Comparison of ENCODE assay signal across 23 cellular contexts in the genomic region with DNA sequence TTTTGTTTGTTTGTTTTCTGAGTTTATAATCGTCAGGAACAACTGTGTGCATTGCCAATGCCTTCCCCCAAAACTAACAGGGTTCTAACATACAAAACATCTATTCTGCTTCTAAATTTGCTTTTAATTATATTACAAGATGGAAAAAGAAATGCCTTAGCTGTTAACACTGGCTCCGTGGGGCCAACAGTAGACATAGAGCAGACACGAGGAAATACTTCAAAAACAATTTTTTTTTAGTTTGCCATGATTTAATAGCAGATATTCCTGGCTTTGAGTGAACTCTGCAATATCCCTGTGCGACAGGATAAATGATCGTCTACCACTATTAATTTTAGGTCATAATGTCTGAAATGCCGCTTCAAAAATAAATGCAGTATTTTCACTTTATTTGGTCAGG.
"Had no signal": no experiment of that assay in that cellular context is flagged by ENCODE, and none has a peak within 500 bp of the region (broad histone marks: within the 10 kb centered on the region; RNA-seq: fewer than 3 reads in every experiment).

No MANE protein-coding gene starts in this region.

- H3K4me3 ChIP-seq: colonic mucosa, esophagus muscularis mucosa, lung, mucosa of descending colon, ovary, psoas muscle, right lobe of liver, stomach, thyroid gland had no signal

- H3K9me3 ChIP-seq: colonic mucosa, esophagus muscularis mucosa, mucosa of descending colon, ovary, psoas muscle, right lobe of liver, stomach, thyroid gland had no signal

- DNase-seq: colonic mucosa; effector CD8-positive, alpha-beta T cell; endodermal cell; hypothalamus; immature natural killer cell; islet precursor cell; kidney glomerular epithelial cell; left ventricle myocardium superior; mucosa of descending colon; naive thymus-derived CD4-positive, alpha-beta T cell; occipital lobe; ovary; posterior cingulate gyrus; psoas muscle; right lobe of liver; stimulated activated CD4-positive, alpha-beta T cell treated with anti-CD3 and anti-CD28 coated beads, Interleukin-2, amount 100 ng/mL, for 24 hours; stimulated activated CD4-positive, alpha-beta T cell treated with anti-CD3 and anti-CD28 coated beads, Interleukin-4, amount 100 ng/mL, for 24 hours; stimulated activated naive CD4-positive, alpha-beta T cell treated with Interleukin-2 at 50 U/mL for 16 hours; stomach; thyroid gland; trophoblast cell had no signal

- H3K36me3 ChIP-seq: colonic mucosa, esophagus muscularis mucosa, ovary, right lobe of liver, stomach, thyroid gland had no signal

- H3K27ac ChIP-seq: colonic mucosa, esophagus muscularis mucosa, ovary, psoas muscle, right lobe of liver, stomach, thyroid gland had no signal

- H3K27me3 ChIP-seq: colonic mucosa, esophagus muscularis mucosa, ovary, right lobe of liver, stomach, thyroid gland had no signal

- H3K4me1 ChIP-seq: colonic mucosa, esophagus muscularis mucosa, psoas muscle, right lobe of liver had no signal
